1 cellular context compared by ENCODE assay signal in genomic region chr17:80133626-80133970, GRCh38.
TF ChIP-seq lines count a peak whose summit lies in the region.

No MANE protein-coding gene starts in this region.

TF ChIP-seq in HepG2, 621 proteins besides CTCF, POLR2A, EP300 and RAD21:
- no peak for TF ChIP-seq ATF7 (IDR thresholded peaks at IDR 0.05)
- TF ChIP-seq ATF7 (CRISPR knock-in tag; IDR thresholded peaks at IDR 0.05): no peak
- TF ChIP-seq AGO2 (optimal IDR thresholded peaks at IDR 0.05; ENCODE audit: low read depth, low read length): peak; percentile 57
- TF ChIP-seq HNRNPLL (IDR thresholded peaks at IDR 0.05; ENCODE audit: low read depth, low read length, poor library complexity, severe bottlenecking): no peak
TF ChIP-seq in HepG2: peak in this region for 1.
